ENCODE assay signal across 21 cellular contexts in the genomic region with DNA sequence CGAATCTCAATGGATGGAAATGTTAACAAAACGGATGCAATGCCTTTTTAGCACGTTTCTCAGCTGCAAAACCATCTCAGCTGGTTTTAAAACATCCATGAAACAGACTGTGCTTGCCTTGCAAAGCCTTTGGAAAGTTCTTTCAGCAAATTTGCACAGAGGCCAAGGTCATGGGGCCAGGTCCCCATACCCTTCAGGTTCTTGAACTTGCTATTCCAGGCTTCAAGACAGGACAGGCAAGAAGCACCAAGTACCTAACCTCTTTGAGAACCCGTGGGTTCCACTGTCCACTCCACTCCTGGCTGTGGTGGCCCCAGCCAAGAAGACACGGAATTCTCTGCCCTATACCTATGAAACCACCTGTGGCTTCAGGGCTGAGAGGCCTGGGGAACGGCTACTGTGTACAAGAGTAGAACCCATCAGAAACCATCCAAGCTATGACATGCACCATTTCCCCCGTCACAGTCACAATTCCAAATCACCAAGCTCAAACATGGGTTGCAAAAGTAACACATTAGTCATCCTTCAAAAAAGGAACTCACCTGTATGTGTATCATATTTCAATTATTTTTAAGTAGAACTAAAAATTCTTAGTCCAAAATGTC. TPM values are rescaled to one million over a fixed set of nuclear protein-coding genes. Genes with fewer than 3 reads are reported as not detected.
A peak's percentile ranks its signal among the peaks of the same experiment; 100 is the strongest.
DNase-seq lines count a peak whose midpoint lies in the region; ATAC-seq and TF ChIP-seq lines count a peak whose summit lies in the region.
"Had no signal": no experiment of that assay in that cellular context is flagged by ENCODE, and none has a peak within 500 bp of the region (broad histone marks: within the 10 kb centered on the region; RNA-seq: fewer than 3 reads in every experiment).

No MANE protein-coding gene starts in this region.

- H3K27ac Mint-ChIP-seq in HFFc6 = no peak overlapping the region
- H3K27ac Mint-ChIP-seq in dendritic cell treated with granulocyte-macrophage colony-stimulating factor and Interleukin-4, amounts not matched to agents 40 ng/mL and 50 ng/mL, for 4 days = peak overlapping the region; percentile 86
- H3K27ac Mint-ChIP-seq: activated CD4-positive, alpha-beta memory T cell treated with anti-CD3 and anti-CD28 coated beads, Interleukin-2, amount 10 ng/mL, durations not matched to agents 7 days and 5 days; activated naive CD8-positive, alpha-beta T cell; activated T-cell treated with anti-CD3 and anti-CD28 coated beads, Interleukin-2, amount 50 U/mL, for 72 hours had no signal

- H3K4me1 Mint-ChIP-seq in HFFc6 (ENCODE audit: low read depth) = peaks cover 84% of the 10 kb centered on the region
- H3K4me1 Mint-ChIP-seq in dendritic cell treated with granulocyte-macrophage colony-stimulating factor and Interleukin-4, amounts not matched to agents 40 ng/mL and 50 ng/mL, for 4 days (ENCODE audit: low read depth) = peaks cover 66% of the 10 kb centered on the region

- peaks cover 0 to 14% (median 7%) of the 10 kb centered on the region in 4 donors for H3K36me3 ChIP-seq in right lobe of liver
- H3K36me3 ChIP-seq in stomach = peaks cover 35 to 49% (median 42%) of the 10 kb centered on the region in 4 donors

- H3K4me3 ChIP-seq in right lobe of liver (peak overlapping the region in 1 of 3 donors; percentile 29), stomach (peak overlapping the region in 1 of 4 donors; percentile 17)
- H3K4me3 ChIP-seq: dorsolateral prefrontal cortex, mucosa of descending colon, Peyer's patch had no signal

- peak in 1 of 4 donors; percentile 3 for ATAC-seq in right lobe of liver
- no peak for ATAC-seq in HG02885 (IDR thresholded peaks at IDR 0.05; ENCODE audit: poor library complexity, unreplicated experiment)
- ATAC-seq: activated T-cell treated with anti-CD3 and anti-CD28 coated beads, Interleukin-2, amount 50 U/mL, for 72 hours; mucosa of descending colon had no signal

- peaks cover 5% of the 10 kb centered on the region for H3K27me3 Mint-ChIP-seq in HFFc6 (ENCODE audit: insufficient read depth)
- H3K27me3 Mint-ChIP-seq in dendritic cell treated with granulocyte-macrophage colony-stimulating factor and Interleukin-4, amounts not matched to agents 40 ng/mL and 50 ng/mL, for 4 days = peaks cover 17% of the 10 kb centered on the region
- H3K27me3 Mint-ChIP-seq: activated CD4-positive, alpha-beta memory T cell treated with anti-CD3 and anti-CD28 coated beads, Interleukin-2, amount 10 ng/mL, durations not matched to agents 7 days and 5 days; activated naive CD8-positive, alpha-beta T cell had no signal

- H3K4me3 Mint-ChIP-seq in HFFc6 = peak overlapping the region; percentile 39; the same call in 1 of the 2 replicates
- no peak overlapping the region for H3K4me3 Mint-ChIP-seq in dendritic cell treated with granulocyte-macrophage colony-stimulating factor and Interleukin-4, amounts not matched to agents 40 ng/mL and 50 ng/mL, for 4 days
- H3K4me3 Mint-ChIP-seq: activated CD4-positive, alpha-beta memory T cell treated with anti-CD3 and anti-CD28 coated beads, Interleukin-2, amount 10 ng/mL, durations not matched to agents 7 days and 5 days; activated naive CD8-positive, alpha-beta T cell; activated T-cell treated with anti-CD3 and anti-CD28 coated beads, Interleukin-2, amount 50 U/mL, for 72 hours had no signal

- intact Hi-C loops in dendritic cell treated with granulocyte-macrophage colony-stimulating factor and Interleukin-4, amounts not matched to agents 40 ng/mL and 50 ng/mL, for 4 days (cut with micrococcal nuclease) = no loop called here
- intact Hi-C loops in right lobe of liver (cut with DNase I) = no loop called here
- intact Hi-C loops in stomach (cut with DNase I; ENCODE audit: low total_unique reads) = no loop called here

- TF ChIP-seq EP300 in stomach (IDR thresholded peaks at IDR 0.05) = no peak

- H3K9me3 ChIP-seq in right lobe of liver = no peaks in the 10 kb centered on the region
- H3K9me3 ChIP-seq in stomach = no peaks in the 10 kb centered on the region
- H3K9me3 ChIP-seq: mucosa of descending colon, Peyer's patch had no signal

- no peak for TF ChIP-seq CTCF in HFFc6 (IDR thresholded peaks at IDR 0.05)
- no peak for TF ChIP-seq CTCF in right lobe of liver (IDR thresholded peaks at IDR 0.05)
- TF ChIP-seq CTCF in stomach (IDR thresholded peaks at IDR 0.05) = no peak

- WGBS in right lobe of liver (ENCODE audit: insufficient coverage, low coverage, low lambda C conversion rate, missing lambda C conversion rate) = 27% methylated on average over 7 of the region's 7 CpGs
- 49 to 72% (median 55%) methylated on average over 7 of the region's 7 CpGs for WGBS in stomach, 5 donors

- DNase-seq in HFFc6 (no peak), right lobe of liver (no peak), stomach (no peak), germinal center (ENCODE audit: low spot score) (no peak), ureter (ENCODE audit: low spot score) (no peak)
- DNase-seq: activated CD4-positive, alpha-beta memory T cell treated with anti-CD3 and anti-CD28 coated beads, Interleukin-2, amount 10 ng/mL, durations not matched to agents 7 days and 5 days; activated T-cell treated with anti-CD3 and anti-CD28 coated beads, Interleukin-2, amount 50 U/mL, for 72 hours; brain microvascular endothelial cell; dorsolateral prefrontal cortex; KG1; NCI-H1105; NCI-H69; stimulated activated CD4-positive, alpha-beta T cell treated with anti-CD3 and anti-CD28 coated beads, Interleukin-4, amount 100 ng/mL, for 24 hours had no signal

- H3K4me1 ChIP-seq in right lobe of liver = peaks cover 0 to 74% (median 37%) of the 10 kb centered on the region in 4 donors
- H3K4me1 ChIP-seq in stomach = peaks cover 84 to 98% (median 95%) of the 10 kb centered on the region in 4 donors

- no peaks in the 10 kb centered on the region for H3K9me3 Mint-ChIP-seq in HFFc6
- no peaks in the 10 kb centered on the region for H3K9me3 Mint-ChIP-seq in dendritic cell treated with granulocyte-macrophage colony-stimulating factor and Interleukin-4, amounts not matched to agents 40 ng/mL and 50 ng/mL, for 4 days
- H3K9me3 Mint-ChIP-seq: activated CD4-positive, alpha-beta memory T cell treated with anti-CD3 and anti-CD28 coated beads, Interleukin-2, amount 10 ng/mL, durations not matched to agents 7 days and 5 days; activated T-cell treated with anti-CD3 and anti-CD28 coated beads, Interleukin-2, amount 50 U/mL, for 72 hours had no signal

- peaks cover 44% of the 10 kb centered on the region for H3K36me3 Mint-ChIP-seq in HFFc6 (ENCODE audit: low read depth)
- H3K36me3 Mint-ChIP-seq in dendritic cell treated with granulocyte-macrophage colony-stimulating factor and Interleukin-4, amounts not matched to agents 40 ng/mL and 50 ng/mL, for 4 days (ENCODE audit: low read depth) = peaks cover 18% of the 10 kb centered on the region

- TF ChIP-seq POLR2A in right lobe of liver (IDR thresholded peaks at IDR 0.05) = no peak
- TF ChIP-seq POLR2A in stomach (IDR thresholded peaks at IDR 0.05) = no peak

- H3K27me3 ChIP-seq in right lobe of liver (no peaks in the 10 kb centered on the region), stomach (no peaks in the 10 kb centered on the region)
- H3K27me3 ChIP-seq: brain microvascular endothelial cell, dorsolateral prefrontal cortex, Peyer's patch had no signal

- peak overlapping the region; percentile 11 to 73 (median 59) for H3K27ac ChIP-seq in right lobe of liver
- peak overlapping the region in 4 of 5 donors; percentile 1 to 94 (median 60) for H3K27ac ChIP-seq in stomach
- H3K27ac ChIP-seq: brain microvascular endothelial cell, dorsolateral prefrontal cortex had no signal

RNA-seq across cellular contexts. Expression of gene TNKS1BP1, which starts 17.0 kb away (rescaled TPM):
- total RNA-seq in HFFc6 (2021; fragmentation: NEBNext Ultra II Directional; extraction: Animal tissue kit (Norgen Biotek cat#: 25700)) = 100 to 1,000 TPM; 118 to 134 (median 123) TPM
- total RNA-seq in right lobe of liver (100 to 1,000 TPM in 2 of 6 experiments, 10 to 100 TPM in 4; 52.4 to 124 (median 92.7) TPM), stomach (100 to 1,000 TPM in 3 of 5 donors, 10 to 100 TPM in 2; 59.4 to 238 (median 126) TPM), ureter (338 TPM)
- polyA plus RNA-seq in stomach = 100 to 1,000 TPM in 2 of 3 donors, 10 to 100 TPM in 1; 84.9 to 136 (median 111) TPM

RNA-seq across cellular contexts. Expression of gene SSRP1, which starts 27.9 kb away (rescaled TPM):
- total RNA-seq in HFFc6 (2021; fragmentation: NEBNext Ultra II Directional; extraction: Animal tissue kit (Norgen Biotek cat#: 25700)) = 100 to 1,000 TPM in 5 of 6 experiments, 10 to 100 TPM in 1; 84.0 to 141 (median 133) TPM
- 10 to 100 TPM; 24.5 to 47.9 (median 29.9) TPM for total RNA-seq in right lobe of liver
- total RNA-seq in stomach = 10 to 100 TPM; 15.8 to 62.9 (median 41.9) TPM
- 10 to 100 TPM; 43.5 to 58.8 (median 50.6) TPM for polyA plus RNA-seq in stomach
- total RNA-seq in ureter = 103 TPM

RNA-seq across cellular contexts. Expression of gene P2RX3, which starts 30.4 kb away (rescaled TPM):
- total RNA-seq in HFFc6 (2021; fragmentation: NEBNext Ultra II Directional; extraction: Animal tissue kit (Norgen Biotek cat#: 25700)) = not detected
- total RNA-seq in right lobe of liver (1 to 10 TPM in 1 of 6 experiments, under 1 TPM in 3, not detected in 2; 0.63 to 2.1 (median 0.77) TPM), stomach (1 to 10 TPM in 1 of 5 donors, under 1 TPM in 1, not detected in 3; 0.18 to 1.7 TPM), ureter (0.99 TPM)
- not detected for polyA plus RNA-seq in stomach
- total RNA-seq: activated CD4-positive, alpha-beta memory T cell treated with anti-CD3 and anti-CD28 coated beads, Interleukin-2, amount 10 ng/mL, durations not matched to agents 7 days and 5 days; activated T-cell treated with anti-CD3 and anti-CD28 coated beads, Interleukin-2, amount 50 U/mL, for 72 hours; kidney epithelial cell; mucosa of descending colon; omental fat pad; temporal lobe had no signal
